Comparison of ENCODE assay signal across 25 cellular contexts in genomic region chr2:38266382-38267051, GRCh38.
DNase-seq lines count a peak whose midpoint lies in the region; ATAC-seq, FAIRE-seq and TF ChIP-seq lines count a peak whose summit lies in the region.
"Had no signal": no experiment of that assay in that cellular context is flagged by ENCODE, and none has a peak within 500 bp of the region (broad histone marks: within the 10 kb centered on the region; RNA-seq: fewer than 3 reads in every experiment).

No MANE protein-coding gene starts in this region.

- no peak overlapping the region for H3K27ac Mint-ChIP-seq in activated CD8-positive, alpha-beta T cell treated with anti-CD3 and anti-CD28 coated beads for 36 hours
- peak overlapping the region; percentile 74 for H3K27ac Mint-ChIP-seq in nephron progenitor cell
- H3K27ac Mint-ChIP-seq in CD4-positive, alpha-beta memory T cell, result no peak overlapping the region
- H3K27ac Mint-ChIP-seq: activated CD4-positive, alpha-beta T cell treated with anti-CD3 and anti-CD28 coated beads, Interleukin-2, amount 10 ng/mL, durations not matched to agents 7 days and 5 days; brain had no signal

- H2AFZ ChIP-seq in HepG2 (ENCODE audit: low read length), result no peak overlapping the region

- ATAC-seq in HepG2 (no peak), right lobe of liver (no peak)
- ATAC-seq in activated CD8-positive, alpha-beta T cell treated with anti-CD3 and anti-CD28 coated beads for 36 hours, result peak; percentile 51
- ATAC-seq: HCT116 had no signal

- 8% methylated on average over 3 of the region's 3 CpGs for WGBS in HepG2 (ENCODE audit: low lambda C conversion rate)
- 92% methylated on average over 3 of the region's 3 CpGs for WGBS in right lobe of liver (ENCODE audit: insufficient coverage, low coverage, low lambda C conversion rate, missing lambda C conversion rate)

- intact Hi-C loops in HepG2 (cut with micrococcal nuclease; ENCODE audit: unreplicated experiment) (no loop called here), right lobe of liver (cut with DNase I) (no loop called here)
- intact Hi-C loops in activated CD8-positive, alpha-beta T cell treated with anti-CD3 and anti-CD28 coated beads for 36 hours (cut with micrococcal nuclease), result no loop called here
- intact Hi-C loops in CD4-positive, alpha-beta memory T cell (cut with micrococcal nuclease), result no loop called here

- H3K4me1 Mint-ChIP-seq in activated CD8-positive, alpha-beta T cell treated with anti-CD3 and anti-CD28 coated beads for 36 hours (ENCODE audit: low read depth), result peaks cover 13% of the 10 kb centered on the region
- H3K4me1 Mint-ChIP-seq in nephron progenitor cell, result peaks cover 53% of the 10 kb centered on the region
- peaks cover 5 to 10% (median 7%) of the 10 kb centered on the region in 4 donors for H3K4me1 Mint-ChIP-seq in CD4-positive, alpha-beta memory T cell

- H3K4me1 ChIP-seq in HepG2 (ENCODE audit: insufficient read depth, low read length) (no peaks in the 10 kb centered on the region), right lobe of liver (no peaks in the 10 kb centered on the region)
- no peaks in the 10 kb centered on the region for H3K4me1 ChIP-seq in CD4-positive, alpha-beta memory T cell (ENCODE audit: insufficient read depth, low read length)
- H3K4me1 ChIP-seq: BLaER1, lower lobe of right lung, vagina had no signal

- H3K36me3 ChIP-seq in HepG2 (replicated peaks in 1 of 2; ENCODE audit: control insufficient read depth in 1 of 2, insufficient read depth in 2 of 2, low read length in 2 of 2) (no peaks in the 10 kb centered on the region), right lobe of liver (no peaks in the 10 kb centered on the region)
- H3K36me3 ChIP-seq in CD4-positive, alpha-beta memory T cell (ENCODE audit: insufficient read depth, low read length), result no peaks in the 10 kb centered on the region
- H3K36me3 ChIP-seq: BLaER1, lower lobe of right lung, vagina had no signal

- in situ Hi-C loops in HepG2 (cut with HindIII; ENCODE audit: extremely low pct_ligation_motif_present, low pct_unique_long_range_greater_than_20kb), result no loop called here

- no peaks in the 10 kb centered on the region for H4K20me1 ChIP-seq in HepG2 (ENCODE audit: insufficient read depth, low read length)
- H4K20me1 ChIP-seq: BLaER1 had no signal

- no TSS peak for BruUV-seq in HepG2 (replicated peaks; lab: Mats Ljungman, UMichigan)

- H3K79me2 ChIP-seq in HepG2 (ENCODE audit: insufficient read depth, low read length), result no peaks in the 10 kb centered on the region

- H3K9ac ChIP-seq in HepG2 (ENCODE audit: insufficient read depth, low read depth, low read length), result no peak overlapping the region
- H3K9ac ChIP-seq: BLaER1 had no signal

- no peaks in the 10 kb centered on the region for H3K36me3 Mint-ChIP-seq in activated CD8-positive, alpha-beta T cell treated with anti-CD3 and anti-CD28 coated beads for 36 hours (ENCODE audit: low read depth)
- H3K36me3 Mint-ChIP-seq in nephron progenitor cell (ENCODE audit: low read depth), result peaks cover 4% of the 10 kb centered on the region
- H3K36me3 Mint-ChIP-seq in CD4-positive, alpha-beta memory T cell, result peaks cover 0 to 3% of the 10 kb centered on the region in 2 donors
- H3K36me3 Mint-ChIP-seq: brain had no signal

- FAIRE-seq in HepG2 (lab: Jason Lieb, UNC), result no peak
- FAIRE-seq: D721Med, keratinocyte had no signal

- CTCF ChIA-PET in HepG2 (lab: Yijun Ruan, JAX; ENCODE audit: low intra/inter-chr PET ratio, low total read pairs), result no interaction called here
- CTCF ChIA-PET in activated CD8-positive, alpha-beta T cell treated with anti-CD3 and anti-CD28 coated beads for 36 hours (lab: Charles Lee), result interaction anchor here (1.6 to 3.5 kb wide), 2 partner anchors 8 to 243 kb away, joined by 3 to 15 read pairs; no protein-coding TSS in a partner anchor
- CTCF ChIA-PET in CD4-positive, alpha-beta memory T cell (lab: Charles Lee; ENCODE audit: partially characterized antibody), result no interaction called here

- DNase-seq in HepG2 (ENCODE audit: low spot score), result no peak
- no peak for DNase-seq in right lobe of liver
- DNase-seq in activated CD8-positive, alpha-beta T cell treated with anti-CD3 and anti-CD28 coated beads for 36 hours, result peak; percentile 13
- no peak for DNase-seq in nephron progenitor cell
- no peak for DNase-seq in stimulated activated CD4-positive, alpha-beta T cell treated with anti-CD3 and anti-CD28 coated beads, Interleukin-4, amount 100 ng/mL, for 4 hours
- no peak for DNase-seq in T1000 (lab: John Stamatoyannopoulos, UW)
- no peak for DNase-seq in amygdala (lab: John Stamatoyannopoulos, UW)
- DNase-seq in CD4-positive, alpha-beta memory T cell, result no peak
- DNase-seq: ACHN; activated CD4-positive, alpha-beta T cell treated with anti-CD3 and anti-CD28 coated beads, Interleukin-2, amount 10 ng/mL, durations not matched to agents 7 days and 5 days; lower lobe of right lung; MM.1S; NCI-H1694 treated with DMSO at 0.1 percent for 48 hours; NCI-H2171; NCI-H510A treated with DMSO at 0.1 percent for 48 hours; substantia nigra; T-helper 2 cell had no signal

- no peak for TF ChIP-seq RAD21 in HepG2 (CRISPR knock-in tag; IDR thresholded peaks at IDR 0.05)

- H3K27me3 ChIP-seq in HepG2 (ENCODE audit: control insufficient read depth in 1 of 2, insufficient read depth in 2 of 2, low read length in 2 of 2) (peaks cover 0 to 13% of the 10 kb centered on the region in 2 experiments; a peak in 1 of 5 replicates), right lobe of liver (no peaks in the 10 kb centered on the region)
- H3K27me3 ChIP-seq in CD4-positive, alpha-beta memory T cell (ENCODE audit: insufficient read depth, low read length), result no peaks in the 10 kb centered on the region
- H3K27me3 ChIP-seq: BLaER1, vagina had no signal

- POLR2A ChIA-PET in HepG2 (lab: Yijun Ruan, JAX), result no interaction called here
- POLR2A ChIA-PET in activated CD8-positive, alpha-beta T cell treated with anti-CD3 and anti-CD28 coated beads for 36 hours (lab: Charles Lee), result interaction anchor here (1.4 kb wide), 1 partner anchor 110 kb away, joined by 3 read pairs; no protein-coding TSS in a partner anchor
- POLR2A ChIA-PET in CD4-positive, alpha-beta memory T cell (lab: Charles Lee; ENCODE audit: partially characterized antibody), result no interaction called here

- H3K27ac ChIP-seq in HepG2 (ENCODE audit: extremely low read length, insufficient read depth, low read length) (no peak overlapping the region), right lobe of liver (no peak overlapping the region)
- no peak overlapping the region for H3K27ac ChIP-seq in CD4-positive, alpha-beta memory T cell (ENCODE audit: low read depth, low read length)
- H3K27ac ChIP-seq: BLaER1, lower lobe of right lung, SK-N-MC, vagina, VCaP had no signal

- peaks cover 5% of the 10 kb centered on the region for H3K27me3 Mint-ChIP-seq in activated CD8-positive, alpha-beta T cell treated with anti-CD3 and anti-CD28 coated beads for 36 hours
- peaks cover 4% of the 10 kb centered on the region for H3K27me3 Mint-ChIP-seq in nephron progenitor cell (ENCODE audit: low read depth, poor library complexity)
- H3K27me3 Mint-ChIP-seq in CD4-positive, alpha-beta memory T cell, result peaks cover 3 to 4% of the 10 kb centered on the region in 2 donors

- H3K4me3 Mint-ChIP-seq in activated CD8-positive, alpha-beta T cell treated with anti-CD3 and anti-CD28 coated beads for 36 hours, result no peak overlapping the region
- no peak overlapping the region for H3K4me3 Mint-ChIP-seq in nephron progenitor cell
- no peak overlapping the region for H3K4me3 Mint-ChIP-seq in CD4-positive, alpha-beta memory T cell
- H3K4me3 Mint-ChIP-seq: activated CD4-positive, alpha-beta T cell treated with anti-CD3 and anti-CD28 coated beads, Interleukin-2, amount 10 ng/mL, durations not matched to agents 7 days and 5 days; brain had no signal

- no peak overlapping the region for H3K4me2 ChIP-seq in HepG2 (ENCODE audit: low read depth, low read length)
- H3K4me2 ChIP-seq: BLaER1 had no signal

- no peak overlapping the region for H3K4me3 ChIP-seq in HepG2 (replicated peaks in 1 of 3; ENCODE audit: insufficient read depth in 1 of 3, low read depth in 2 of 3, low read length in 3 of 3)
- no peak overlapping the region for H3K4me3 ChIP-seq in right lobe of liver
- H3K4me3 ChIP-seq in CD4-positive, alpha-beta memory T cell (ENCODE audit: low read length in 2 of 2), result no peak overlapping the region
- H3K4me3 ChIP-seq: BLaER1, lower lobe of right lung, SK-N-MC, vagina had no signal

- TF ChIP-seq EP300 in HepG2 (IDR thresholded peaks at IDR 0.05; ENCODE audit: low read depth in 2 of 2, low read length in 2 of 2), result no peak
- no peak for TF ChIP-seq EP300 in HepG2 (CRISPR knock-in tag; IDR thresholded peaks at IDR 0.05; ENCODE audit: borderline replicate concordance)

- TF ChIP-seq CTCF in HepG2 (CRISPR knock-in tag; IDR thresholded peaks at IDR 0.05), result no peak
- no peak for TF ChIP-seq CTCF in right lobe of liver (IDR thresholded peaks at IDR 0.05)
- TF ChIP-seq CTCF in activated CD8-positive, alpha-beta T cell treated with anti-CD3 and anti-CD28 coated beads for 36 hours (IDR thresholded peaks at IDR 0.05), result no peak
- TF ChIP-seq CTCF in nephron progenitor cell (IDR thresholded peaks at IDR 0.05), result no peak

- peaks cover 5% of the 10 kb centered on the region for H3K9me3 Mint-ChIP-seq in activated CD8-positive, alpha-beta T cell treated with anti-CD3 and anti-CD28 coated beads for 36 hours
- H3K9me3 Mint-ChIP-seq in nephron progenitor cell, result peaks cover 20% of the 10 kb centered on the region
- peaks cover 0 to 8% (median 1%) of the 10 kb centered on the region in 8 donors for H3K9me3 Mint-ChIP-seq in CD4-positive, alpha-beta memory T cell

- H3K9me3 ChIP-seq in HepG2 (ENCODE audit: low read length) (no peaks in the 10 kb centered on the region), right lobe of liver (no peaks in the 10 kb centered on the region)
- no peaks in the 10 kb centered on the region for H3K9me3 ChIP-seq in CD4-positive, alpha-beta memory T cell (ENCODE audit: control insufficient read depth in 1 of 2, low read length in 2 of 2)
- H3K9me3 ChIP-seq: lower lobe of right lung, vagina had no signal

- TF ChIP-seq POLR2A in HepG2 (IDR thresholded peaks at IDR 0.05; ENCODE audit: insufficient read depth in 1 of 2, low read depth in 2 of 2, low read length in 2 of 2), result no peak
- TF ChIP-seq POLR2A in right lobe of liver (IDR thresholded peaks at IDR 0.05), result no peak

TF ChIP-seq in HepG2, 621 proteins besides CTCF, POLR2A, EP300 and RAD21:
- TF ChIP-seq E2F5 (CRISPR knock-in tag; conservative IDR thresholded peaks at IDR 0.05) (no peak), ZNF430 (CRISPR knock-in tag; IDR thresholded peaks at IDR 0.05) (peak; percentile 73; the same call in 1 of the 2 replicates)
